In the genomic region with DNA sequence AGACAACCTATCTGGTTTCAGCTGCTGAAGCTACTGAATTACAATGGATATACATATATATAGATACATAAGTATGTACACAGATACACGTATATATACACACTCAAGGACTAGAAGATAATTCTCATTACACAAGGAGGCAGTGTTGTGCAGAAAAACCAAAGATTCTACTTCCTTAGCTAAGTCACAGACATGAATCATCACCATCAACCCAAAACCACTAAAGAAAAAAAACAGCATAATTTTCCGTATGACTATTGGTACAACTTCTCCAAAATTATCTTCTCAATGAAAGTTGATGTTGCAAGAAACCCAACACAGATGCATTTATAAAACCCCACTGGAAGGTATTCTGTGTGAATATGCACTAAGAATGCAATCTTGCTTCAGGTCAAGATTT, we compare ENCODE assay signal across 8 cellular contexts. TPM values are rescaled to one million over a fixed set of nuclear protein-coding genes. Genes with fewer than 3 reads are reported as not detected.
DNase-seq lines count a peak whose midpoint lies in the region; ATAC-seq and TF ChIP-seq lines count a peak whose summit lies in the region.

No MANE protein-coding gene starts in this region.

- ATAC-seq in GM18517 (IDR thresholded peaks at IDR 0.05; ENCODE audit: unreplicated experiment): peak; percentile 100
- ATAC-seq in HG02938 (IDR thresholded peaks at IDR 0.05; ENCODE audit: unreplicated experiment): peak; percentile 97

- peak overlapping the region; percentile 79 to 95 (median 89) for H3K27ac Mint-ChIP-seq in CD14-positive monocyte

- peaks cover 19% of the 10 kb centered on the region for H3K4me1 Mint-ChIP-seq in CD14-positive monocyte

- no peak overlapping the region for H3K4me3 Mint-ChIP-seq in CD14-positive monocyte

- no peaks in the 10 kb centered on the region for H3K36me3 ChIP-seq in tibial artery

- no peak overlapping the region for H3K27ac ChIP-seq in tibial artery

- H3K9me3 ChIP-seq in tibial artery: no peaks in the 10 kb centered on the region

- intact Hi-C loops in CD14-positive monocyte (cut with micrococcal nuclease): loop anchor here (10.0 kb wide), 3 partner anchors 63 to 313 kb away; partner anchors contain the start of genes CTBS (in 1 of the 2), GNG5 (in 1 of the 2) and SPATA1 (in 1 of the 2)
- intact Hi-C loops in tibial artery (cut with DNase I; ENCODE audit: low total_unique reads): loop anchor here (5.0 kb wide), 1 partner anchor 165 kb away; no protein-coding TSS in a partner anchor

- no peak for DNase-seq in CD14-positive monocyte (ENCODE audit: low spot score)
- DNase-seq in NCI-H2227 (lab: John Stamatoyannopoulos, UW; ENCODE audit: unreplicated experiment): peak; percentile 20
- peak; percentile 70 for DNase-seq in amniotic stem cell (lab: John Stamatoyannopoulos, UW)
- peak; percentile 60 for DNase-seq in hepatic stellate cell (ENCODE audit: low spot score)
- no peak for DNase-seq in tibial artery
- DNase-seq in 8988T: no peak

- no peaks in the 10 kb centered on the region for H3K27me3 Mint-ChIP-seq in CD14-positive monocyte (ENCODE audit: low read depth in 3 of 3)

- H3K27me3 ChIP-seq in tibial artery: no peaks in the 10 kb centered on the region

- peak; percentile 73 for TF ChIP-seq CTCF in CD14-positive monocyte (IDR thresholded peaks at IDR 0.05)
- TF ChIP-seq CTCF in tibial artery (IDR thresholded peaks at IDR 0.05): peak; percentile 49 to 80

- H3K9me3 Mint-ChIP-seq in CD14-positive monocyte: peaks cover 0 to 9% (median 7%) of the 10 kb centered on the region in 7 donors

- H3K36me3 Mint-ChIP-seq in CD14-positive monocyte: peaks cover 4 to 5% of the 10 kb centered on the region in 2 donors

- peaks cover 0 to 4% (median 0%) of the 10 kb centered on the region in 4 donors for H3K4me1 ChIP-seq in tibial artery

- no peak overlapping the region for H3K4me3 ChIP-seq in tibial artery

RNA-seq across cellular contexts. Expression of gene RPF1, which starts 36.8 kb away (rescaled TPM):
- polyA plus RNA-seq in CD14-positive monocyte: 10 to 100 TPM; 23.8 to 25.4 TPM

RNA-seq across cellular contexts. Expression of gene DNASE2B, which starts 44.0 kb away (rescaled TPM):
- not detected for polyA plus RNA-seq in CD14-positive monocyte

Comparison
In these comparisons a context has a peak if more than half of its experiments do, and no peak if none do; other contexts are left out.
1. DNase-seq: peak in NCI-H2227 (single experiment), amniotic stem cell (single experiment) and hepatic stellate cell (single experiment); none in CD14-positive monocyte (single experiment), tibial artery (0 of 2) and 8988T (single experiment).